Comparison of ENCODE assay signal across 1 cellular context in genomic region chr7:26413007-26413691, GRCh38.
TF ChIP-seq lines count a peak whose summit lies in the region.

No MANE protein-coding gene starts in this region.

TF ChIP-seq in GM23338, 12 proteins besides CTCF, POLR2A, EP300 and RAD21 (continued from another document):
- TF ChIP-seq ZNF462 (CRISPR knock-in tag; IDR thresholded peaks at IDR 0.05) (no peak), JUNB (IDR thresholded peaks at IDR 0.05; ENCODE audit: unreplicated experiment) (no peak)
